8 cellular contexts compared by ENCODE assay signal in the genomic region with DNA sequence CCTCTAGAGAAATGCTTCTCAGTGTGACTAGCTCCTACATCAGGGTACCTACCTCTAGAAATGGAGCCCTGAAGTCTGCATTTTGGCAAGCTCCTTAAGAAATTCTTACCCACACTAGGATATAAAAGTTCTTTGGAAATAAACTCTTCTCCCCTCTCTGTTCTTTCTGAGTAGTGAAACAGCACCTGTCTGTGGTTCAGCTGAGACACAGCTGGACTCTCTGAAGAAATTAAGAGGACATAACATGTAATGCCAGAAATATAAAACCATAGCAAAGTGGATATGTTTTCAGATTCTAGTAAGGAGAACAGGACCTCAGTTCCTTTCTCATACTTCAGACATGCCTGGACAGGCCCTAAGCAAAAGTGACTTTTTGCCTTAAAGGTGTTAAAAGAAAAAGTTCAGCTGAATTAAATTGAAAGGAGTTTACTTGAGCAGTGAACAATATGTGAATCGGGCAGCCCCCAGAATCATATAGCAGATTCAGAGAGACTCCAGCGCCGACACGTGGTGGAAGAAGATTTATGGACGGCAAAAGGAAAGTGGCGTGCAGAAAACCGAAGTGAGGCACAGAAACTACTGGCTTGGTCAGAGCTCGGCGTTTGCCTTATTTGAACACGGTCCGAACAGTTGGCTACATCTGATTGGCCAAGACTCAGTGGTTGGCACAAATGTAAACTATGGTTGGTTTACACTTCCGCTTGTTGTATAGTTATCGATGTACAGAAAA.
DNase-seq lines count a peak whose midpoint lies in the region; ATAC-seq and TF ChIP-seq lines count a peak whose summit lies in the region.

No MANE protein-coding gene starts in this region.

- no peaks in the 10 kb centered on the region for H3K27me3 ChIP-seq in transverse colon

- H3K4me1 ChIP-seq in transverse colon = no peaks in the 10 kb centered on the region

- no peaks in the 10 kb centered on the region for H3K36me3 ChIP-seq in transverse colon

- TF ChIP-seq CTCF in fibroblast of pulmonary artery (IDR thresholded peaks at IDR 0.05; ENCODE audit: low read length, missing control alignments) (peak; percentile 25), transverse colon (IDR thresholded peaks at IDR 0.05) (no peak)

- in situ Hi-C loops in transverse colon (cut with MboI; ENCODE audit: low pct_ligation_motif_present in 1 of 4, low pct_unique_long_range_greater_than_20kb in 1 of 4, low sequenced_read_pairs in 3 of 4) = loop anchor here in 1 of 4 donors (10.0 kb wide), 1 partner anchor 55 kb away; no protein-coding TSS in a partner anchor

- WGBS in transverse colon (ENCODE audit: low coverage in 1 of 2), 2 donors = 74 to 76% methylated on average over 5 to 13 of the region's 13 CpGs

- TF ChIP-seq EP300 in transverse colon (IDR thresholded peaks at IDR 0.05; ENCODE audit: low read depth) = no peak

- H3K4me3 ChIP-seq in fibroblast of pulmonary artery (replicated peaks; ENCODE audit: low read depth, low read length) (no peak overlapping the region), transverse colon (no peak overlapping the region)

- no peaks in the 10 kb centered on the region for H3K9me3 ChIP-seq in transverse colon

- DNase-seq in Right ventricle myocardium inferior (ENCODE audit: missing footprints) (no peak), left cardiac atrium (no peak), RPMI8226 (peak; percentile 14), fibroblast of pulmonary artery (ENCODE audit: low read depth) (peak; percentile 31), transverse colon (peak; percentile 34)

- TF ChIP-seq POLR2A in transverse colon (IDR thresholded peaks at IDR 0.05) = no peak

- peak overlapping the region in 1 of 4 donors; percentile 0 for H3K27ac ChIP-seq in transverse colon

- intact Hi-C loops in Right ventricle myocardium inferior (cut with DNase I) (loop anchor here (10.0 kb wide), 1 partner anchor 245 kb away; the partner anchor contains the start of gene PIP5K1B), left cardiac atrium (cut with DNase I) (no loop called here), transverse colon (cut with DNase I; ENCODE audit: low total_unique reads) (no loop called here)

- ATAC-seq in Right ventricle myocardium inferior (peak; percentile 44), left cardiac atrium (no peak), GM21528 (IDR thresholded peaks at IDR 0.05; ENCODE audit: low FRiP score, unreplicated experiment) (no peak), HG02571 (IDR thresholded peaks at IDR 0.05; ENCODE audit: unreplicated experiment) (no peak), HG03469 (IDR thresholded peaks at IDR 0.05; ENCODE audit: unreplicated experiment) (no peak)

Comparison
In these comparisons a context has a peak if more than half of its experiments do, and no peak if none do; other contexts are left out.
1. DNase-seq: peak in RPMI8226 (single experiment), fibroblast of pulmonary artery (single experiment) and transverse colon (single experiment); none in Right ventricle myocardium inferior (single experiment) and left cardiac atrium (single experiment).